ENCODE assay signal across 30 cellular contexts in genomic region chr16:86481607-86482006, GRCh38. TPM values are rescaled to one million over a fixed set of nuclear protein-coding genes. Genes with fewer than 3 reads are reported as not detected.
"Had no signal": no experiment of that assay in that cellular context is flagged by ENCODE, and none has a peak within 500 bp of the region (broad histone marks: within the 10 kb centered on the region; RNA-seq: fewer than 3 reads in every experiment).

No MANE protein-coding gene starts in this region.

- H3K9me3 ChIP-seq: neutrophil, thyroid gland had no signal

- DNase-seq: naive thymus-derived CD4-positive, alpha-beta T cell; natural killer cell; nucleus accumbens; ovary; psoas muscle; right cardiac atrium; small intestine; stimulated activated CD4-positive, alpha-beta T cell treated with anti-CD3 and anti-CD28 coated beads, Interleukin-15, amount 100 ng/mL, for 24 hours; stimulated activated CD4-positive, alpha-beta T cell treated with anti-CD3 and anti-CD28 coated beads, Interleukin-2, amount 100 ng/mL, for 24 hours; stimulated activated CD4-positive, alpha-beta T cell treated with anti-CD3 and anti-CD28 coated beads, Interleukin-2, amount 100 ng/mL, for 48 hours; stimulated activated CD4-positive, alpha-beta T cell treated with anti-CD3 and anti-CD28 coated beads, Interleukin-4, amount 100 ng/mL, for 24 hours; stimulated activated naive B cell treated with anti-CD40 and anti-IgM and Interleukin-4, amounts not matched to agents 10 μg/mL and 1 μg/mL and 100 μg/mL, for 72 hours; stimulated activated naive CD4-positive, alpha-beta T cell treated with Interleukin-2 at 50 U/mL for 16 hours; stomach; thyroid gland; trophoblast cell; upper lobe of left lung; uterus had no signal

- H3K27me3 ChIP-seq: ovary, thyroid gland, upper lobe of left lung had no signal

- H3K27ac ChIP-seq: neutrophil, ovary, parathyroid adenoma, psoas muscle, thoracic aorta, thyroid gland, tibial nerve, uterus had no signal

- H3K9ac ChIP-seq: parathyroid adenoma had no signal

- H3K36me3 Mint-ChIP-seq: natural killer cell; stimulated activated effector memory CD8-positive, alpha-beta T cell treated with anti-CD3 and anti-CD28 coated beads, Interleukin-12 subunit alpha, Interleukin-12 subunit beta, amount 100 ng/mL, for 72 hours had no signal

- H3K79me2 ChIP-seq: parathyroid adenoma had no signal

- H3K4me3 Mint-ChIP-seq: naive thymus-derived CD4-positive, alpha-beta T cell; natural killer cell; nephron; stimulated activated effector memory CD8-positive, alpha-beta T cell treated with anti-CD3 and anti-CD28 coated beads, Interleukin-12 subunit alpha, Interleukin-12 subunit beta, amount 100 ng/mL, for 72 hours; stimulated activated naive B cell treated with anti-CD40 and anti-IgM and Interleukin-4, amounts not matched to agents 10 μg/mL and 1 μg/mL and 100 μg/mL, for 72 hours; stimulated activated naive CD8-positive, alpha-beta T cell treated with anti-CD3 and anti-CD28 coated beads, Interleukin-15, Interleukin-2, amounts not matched to agents 100 ng/mL and 50 ng/mL, for 24 hours had no signal

- FAIRE-seq: small intestine had no signal

- H3K4me1 ChIP-seq: parathyroid adenoma, psoas muscle, thyroid gland, uterus had no signal

- H2AFZ ChIP-seq: parathyroid adenoma had no signal

- H3K4me3 ChIP-seq: ovary, psoas muscle, stomach, thoracic aorta, thyroid gland, tibial nerve, upper lobe of left lung, uterus had no signal

- ATAC-seq: naive thymus-derived CD4-positive, alpha-beta T cell; natural killer cell; psoas muscle; right cardiac atrium; sciatic nerve; stimulated activated effector memory CD8-positive, alpha-beta T cell treated with anti-CD3 and anti-CD28 coated beads, Interleukin-12 subunit alpha, Interleukin-12 subunit beta, amount 100 ng/mL, for 72 hours; stimulated activated naive B cell treated with anti-CD40 and anti-IgM and Interleukin-4, amounts not matched to agents 10 μg/mL and 1 μg/mL and 100 μg/mL, for 72 hours had no signal

- H3K36me3 ChIP-seq: neutrophil, ovary, thoracic aorta, thyroid gland, tibial nerve, uterus had no signal

- H3K4me1 Mint-ChIP-seq: natural killer cell; stimulated activated effector memory CD8-positive, alpha-beta T cell treated with anti-CD3 and anti-CD28 coated beads, Interleukin-12 subunit alpha, Interleukin-12 subunit beta, amount 100 ng/mL, for 72 hours; stimulated activated naive B cell treated with anti-CD40 and anti-IgM and Interleukin-4, amounts not matched to agents 10 μg/mL and 1 μg/mL and 100 μg/mL, for 72 hours had no signal

- H3K27ac Mint-ChIP-seq: naive thymus-derived CD4-positive, alpha-beta T cell; natural killer cell; nephron; progenitor cell of endocrine pancreas; stimulated activated effector memory CD8-positive, alpha-beta T cell treated with anti-CD3 and anti-CD28 coated beads, Interleukin-12 subunit alpha, Interleukin-12 subunit beta, amount 100 ng/mL, for 72 hours; stimulated activated naive B cell treated with anti-CD40 and anti-IgM and Interleukin-4, amounts not matched to agents 10 μg/mL and 1 μg/mL and 100 μg/mL, for 72 hours; stimulated activated naive CD8-positive, alpha-beta T cell treated with anti-CD3 and anti-CD28 coated beads, Interleukin-15, Interleukin-2, amounts not matched to agents 100 ng/mL and 50 ng/mL, for 24 hours had no signal

RNA-seq across cellular contexts. Expression of gene FOXF1, which starts 28.7 kb away (rescaled TPM):
- total RNA-seq: naive thymus-derived CD4-positive, alpha-beta T cell; natural killer cell; progenitor cell of endocrine pancreas; renal cortical epithelial cell; skeletal muscle tissue had no signal
- polyA plus RNA-seq: naive thymus-derived CD4-positive, alpha-beta T cell; neural cell had no signal
